ENCODE assay signal across 8 cellular contexts in the genomic region with DNA sequence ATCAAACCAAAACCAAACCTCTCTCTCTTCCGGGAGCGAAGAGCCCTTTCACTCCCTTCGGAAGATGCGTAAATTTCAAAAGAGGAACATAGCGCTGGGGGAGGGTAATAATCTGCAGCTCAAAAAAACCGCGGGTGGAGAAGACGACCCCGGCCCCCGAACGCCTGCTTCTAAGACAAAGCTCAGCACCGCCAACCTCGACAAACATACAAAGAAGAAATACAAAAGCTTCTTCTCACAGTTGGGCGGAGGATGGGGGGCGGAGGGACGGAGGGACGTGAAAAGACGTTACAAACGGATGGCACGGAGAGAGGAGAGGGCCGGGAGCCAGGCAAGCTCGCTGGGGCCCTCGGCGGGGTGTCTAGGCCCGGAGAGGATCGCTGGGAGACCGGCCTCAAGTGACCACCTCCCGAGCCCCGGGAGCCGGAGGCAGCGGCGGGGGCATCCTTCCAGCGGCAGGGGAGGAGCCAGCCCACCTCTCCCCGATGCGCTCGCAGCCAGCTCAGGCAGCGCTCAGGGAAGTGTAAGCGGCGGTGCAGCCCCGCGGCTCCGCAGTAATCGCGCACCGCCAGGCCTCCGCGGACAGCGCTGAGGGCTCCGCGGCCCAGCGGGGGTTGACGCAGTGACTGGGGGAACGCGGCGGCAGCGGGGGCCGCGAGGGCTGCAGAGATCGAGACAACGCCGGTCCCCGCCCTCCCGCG. TPM values are rescaled to one million over a fixed set of nuclear protein-coding genes. Genes with fewer than 3 reads are reported as not detected.
DNase-seq lines count a peak whose midpoint lies in the region; ATAC-seq and TF ChIP-seq lines count a peak whose summit lies in the region.

No MANE protein-coding gene starts in this region.

- POLR2A ChIA-PET in A673 (lab: Charles Lee; ENCODE audit: low non-redundant PET), result no interaction called here

- H3K4me1 ChIP-seq in A673 (ENCODE audit: insufficient read depth, low read length, poor library complexity, severe bottlenecking) (peaks cover 4% of the 10 kb centered on the region), mucosa of stomach (ENCODE audit: control insufficient read depth, insufficient read depth, low read length) (peaks cover 8% of the 10 kb centered on the region)

- no TSS peak for BruUV-seq in A673 (replicated peaks; lab: Mats Ljungman, UMichigan)

- peak overlapping the region; percentile 81 for H3K27ac ChIP-seq in A673 (ENCODE audit: low read depth, low read length, poor library complexity, severe bottlenecking)

- ATAC-seq in GM18519 (IDR thresholded peaks at IDR 0.05; ENCODE audit: low FRiP score, unreplicated experiment), result peak; percentile 14
- peak; percentile 17 for ATAC-seq in HG03064 (IDR thresholded peaks at IDR 0.05; ENCODE audit: low read depth, unreplicated experiment)
- peak; percentile 41 for ATAC-seq in activated CD8-positive, alpha-beta memory T cell treated with anti-CD3 and anti-CD28 coated beads, Interleukin-2, amount 10 ng/mL, durations not matched to agents 7 days and 5 days

- DNase-seq in A673 (ENCODE audit: low spot score) (peak; percentile 54), NCI-H226 (peak; percentile 29), erythroblast (lab: John Stamatoyannopoulos, UW) (peak; percentile 74 to 80)
- peak; percentile 66 for DNase-seq in activated CD8-positive, alpha-beta memory T cell treated with anti-CD3 and anti-CD28 coated beads, Interleukin-2, amount 10 ng/mL, durations not matched to agents 7 days and 5 days

- H3K9me3 ChIP-seq in A673 (ENCODE audit: low read depth, low read length, poor library complexity, severe bottlenecking) (no peaks in the 10 kb centered on the region), mucosa of stomach (ENCODE audit: control insufficient read depth, low read length) (no peaks in the 10 kb centered on the region)

- H3K4me3 Mint-ChIP-seq in activated CD8-positive, alpha-beta memory T cell treated with anti-CD3 and anti-CD28 coated beads, Interleukin-2, amount 10 ng/mL, durations not matched to agents 7 days and 5 days, result peak overlapping the region; percentile 86
- H3K4me3 Mint-ChIP-seq in stimulated activated naive CD8-positive, alpha-beta T cell treated with anti-CD3 and anti-CD28 coated beads, Interleukin-15, Interleukin-2, amounts not matched to agents 100 ng/mL and 50 ng/mL, for 24 hours, result peak overlapping the region; percentile 87

- H3K4me3 ChIP-seq in A673 (ENCODE audit: low read depth, low read length, poor library complexity, severe bottlenecking), result peak overlapping the region; percentile 99
- peak overlapping the region; percentile 47 for H3K4me3 ChIP-seq in mucosa of stomach (ENCODE audit: low read length)

- H3K27ac Mint-ChIP-seq in activated CD8-positive, alpha-beta memory T cell treated with anti-CD3 and anti-CD28 coated beads, Interleukin-2, amount 10 ng/mL, durations not matched to agents 7 days and 5 days, result peak overlapping the region; percentile 80
- peak overlapping the region; percentile 72 for H3K27ac Mint-ChIP-seq in stimulated activated naive CD8-positive, alpha-beta T cell treated with anti-CD3 and anti-CD28 coated beads, Interleukin-15, Interleukin-2, amounts not matched to agents 100 ng/mL and 50 ng/mL, for 24 hours

- H3K27me3 Mint-ChIP-seq in activated CD8-positive, alpha-beta memory T cell treated with anti-CD3 and anti-CD28 coated beads, Interleukin-2, amount 10 ng/mL, durations not matched to agents 7 days and 5 days, result peaks cover 3% of the 10 kb centered on the region
- no peaks in the 10 kb centered on the region for H3K27me3 Mint-ChIP-seq in stimulated activated naive CD8-positive, alpha-beta T cell treated with anti-CD3 and anti-CD28 coated beads, Interleukin-15, Interleukin-2, amounts not matched to agents 100 ng/mL and 50 ng/mL, for 24 hours

- peaks cover 6% of the 10 kb centered on the region for H3K36me3 Mint-ChIP-seq in activated CD8-positive, alpha-beta memory T cell treated with anti-CD3 and anti-CD28 coated beads, Interleukin-2, amount 10 ng/mL, durations not matched to agents 7 days and 5 days
- H3K36me3 Mint-ChIP-seq in stimulated activated naive CD8-positive, alpha-beta T cell treated with anti-CD3 and anti-CD28 coated beads, Interleukin-15, Interleukin-2, amounts not matched to agents 100 ng/mL and 50 ng/mL, for 24 hours (ENCODE audit: low read depth), result no peaks in the 10 kb centered on the region

- peaks cover 26% of the 10 kb centered on the region for H3K4me1 Mint-ChIP-seq in activated CD8-positive, alpha-beta memory T cell treated with anti-CD3 and anti-CD28 coated beads, Interleukin-2, amount 10 ng/mL, durations not matched to agents 7 days and 5 days
- H3K4me1 Mint-ChIP-seq in stimulated activated naive CD8-positive, alpha-beta T cell treated with anti-CD3 and anti-CD28 coated beads, Interleukin-15, Interleukin-2, amounts not matched to agents 100 ng/mL and 50 ng/mL, for 24 hours (ENCODE audit: low read depth), result peaks cover 34% of the 10 kb centered on the region

- TF ChIP-seq CTCF in A673 (conservative IDR thresholded peaks at IDR 0.05; ENCODE audit: low read depth, low read length), result no peak

- intact Hi-C loops in A673 (cut with micrococcal nuclease; ENCODE audit: unreplicated experiment), result loop anchor here (10.0 kb wide), 1 partner anchor 446 kb away; the partner anchor contains the start of gene BRAF

- H3K36me3 ChIP-seq in A673 (ENCODE audit: insufficient read depth, low read length, poor library complexity, severe bottlenecking) (no peaks in the 10 kb centered on the region), mucosa of stomach (ENCODE audit: control insufficient read depth, insufficient read depth, low read length) (no peaks in the 10 kb centered on the region)

- no peaks in the 10 kb centered on the region for H3K9me3 Mint-ChIP-seq in activated CD8-positive, alpha-beta memory T cell treated with anti-CD3 and anti-CD28 coated beads, Interleukin-2, amount 10 ng/mL, durations not matched to agents 7 days and 5 days (ENCODE audit: low read depth)
- H3K9me3 Mint-ChIP-seq in stimulated activated naive CD8-positive, alpha-beta T cell treated with anti-CD3 and anti-CD28 coated beads, Interleukin-15, Interleukin-2, amounts not matched to agents 100 ng/mL and 50 ng/mL, for 24 hours, result no peaks in the 10 kb centered on the region

- H3K27me3 ChIP-seq in A673 (replicated peaks; ENCODE audit: insufficient read depth, low read depth, low read length, poor library complexity) (no peaks in the 10 kb centered on the region), mucosa of stomach (ENCODE audit: control insufficient read depth, insufficient read depth, low read length) (no peaks in the 10 kb centered on the region)

- CTCF ChIA-PET in A673 (lab: Charles Lee), result interaction anchor here (0.6 kb wide), 1 partner anchor 29 kb away, joined by 3 read pairs; no protein-coding TSS in a partner anchor
- CTCF ChIA-PET in activated CD8-positive, alpha-beta memory T cell treated with anti-CD3 and anti-CD28 coated beads, Interleukin-2, amount 10 ng/mL, durations not matched to agents 7 days and 5 days (lab: Charles Lee), result interaction anchor here (1.9 to 2.2 kb wide), 3 partner anchors 11 to 168 kb away, joined by 6 to 9 read pairs (median 6); no protein-coding TSS in a partner anchor

- no peak for TF ChIP-seq POLR2A in erythroblast (IDR thresholded peaks at IDR 0.05; ENCODE audit: low read length)

- peak overlapping the region; percentile 86 for H3K9ac ChIP-seq in mucosa of stomach (ENCODE audit: low read length)

RNA-seq across cellular contexts. Expression of gene MKRN1, which starts 0.8 kb away (rescaled TPM):
- 51.1 and 57.6 TPM in 2 replicates for total RNA-seq in A673 (2021)
- total RNA-seq in activated CD8-positive, alpha-beta memory T cell treated with anti-CD3 and anti-CD28 coated beads, Interleukin-2, amount 10 ng/mL, durations not matched to agents 7 days and 5 days, result 10 to 100 TPM; 64.2 to 75.5 TPM

Comparison
In these comparisons a context has a peak if more than half of its experiments do, and no peak if none do; other contexts are left out.
1. Peak in every context shown above with its lines: DNase-seq, ATAC-seq, H3K4me3 ChIP-seq and H3K27ac ChIP-seq.